ENCODE assay signal across 8 cellular contexts in genomic region chr11:17405232-17406005, GRCh38. TPM values are rescaled to one million over a fixed set of nuclear protein-coding genes. Genes with fewer than 3 reads are reported as not detected.
DNase-seq lines count a peak whose midpoint lies in the region; ATAC-seq, FAIRE-seq and TF ChIP-seq lines count a peak whose summit lies in the region.

No MANE protein-coding gene starts in this region.

- TF ChIP-seq EP300 in stomach (IDR thresholded peaks at IDR 0.05): no peak

- peak; percentile 62 for DNase-seq in H54 (ENCODE audit: insufficient read length, low spot score)
- peak; percentile 78 for DNase-seq in left cardiac atrium
- DNase-seq in stomach: peak; percentile 91
- DNase-seq in 8988T: no peak

- TF ChIP-seq CTCF in stomach (IDR thresholded peaks at IDR 0.05): peak in 3 of 7 experiments; percentile 24 to 40 (median 29)

- H3K4me3 ChIP-seq in ACC112 (ENCODE audit: low read depth, low read length): peak overlapping the region; percentile 54
- no peak overlapping the region for H3K4me3 ChIP-seq in stomach

- H3K27ac ChIP-seq in ACC112 (ENCODE audit: low read depth, low read length) (no peak overlapping the region), stomach (peak overlapping the region; percentile 73 to 89 (median 81))

- peak overlapping the region; percentile 54 for H2AFZ ChIP-seq in ACC112 (ENCODE audit: low read length, unreplicated experiment)

- H3K36me3 ChIP-seq in ACC112 (ENCODE audit: insufficient read depth, low read length) (no peaks in the 10 kb centered on the region), stomach (no peaks in the 10 kb centered on the region)

- ATAC-seq in SK-N-SH treated with all-trans-retinoic acid at 6 μM for 48 hours (peak; percentile 83), left cardiac atrium (peak; percentile 93 to 96), GM21515 (IDR thresholded peaks at IDR 0.05; ENCODE audit: unreplicated experiment) (no peak), GM21528 (IDR thresholded peaks at IDR 0.05; ENCODE audit: low FRiP score, unreplicated experiment) (no peak)

- intact Hi-C loops in left cardiac atrium (cut with DNase I): no loop called here
- intact Hi-C loops in stomach (cut with DNase I; ENCODE audit: low total_unique reads): no loop called here

- TF ChIP-seq POLR2A in H54 (IDR thresholded peaks at IDR 0.05; ENCODE audit: low read depth, low read length) (no peak), stomach (IDR thresholded peaks at IDR 0.05) (peak in 1 of 4 donors; percentile 7)

- FAIRE-seq in H54 (lab: Jason Lieb, UNC): no peak

- H3K9me3 ChIP-seq in stomach: no peaks in the 10 kb centered on the region

- no peaks in the 10 kb centered on the region for H3K27me3 ChIP-seq in ACC112 (ENCODE audit: insufficient read depth, low read length)
- no peaks in the 10 kb centered on the region for H3K27me3 ChIP-seq in stomach

- 32 to 45% (median 36%) methylated on average over 15 of the region's 15 CpGs for WGBS in stomach, 5 donors

- H3K4me1 ChIP-seq in ACC112 (ENCODE audit: control insufficient read depth, insufficient read depth, low read length, unreplicated experiment) (peaks cover 17% of the 10 kb centered on the region), stomach (peaks cover 14 to 31% (median 22%) of the 10 kb centered on the region in 4 donors)

- H3K79me2 ChIP-seq in ACC112 (ENCODE audit: control insufficient read depth, insufficient read depth, low read length, unreplicated experiment): no peaks in the 10 kb centered on the region

TF ChIP-seq in SK-N-SH treated with all-trans-retinoic acid at 6 μM for 48 hours, 23 proteins besides CTCF, POLR2A, EP300 and RAD21:
- TF ChIP-seq TCF4 (CRISPR knock-in tag; IDR thresholded peaks at IDR 0.05; ENCODE audit: borderline replicate concordance) (0 out of 2 replicates have a peak, but pooled peaks have one; percentile 44), CSDC2 (CRISPR knock-in tag; IDR thresholded peaks at IDR 0.05) (no peak)

RNA-seq across cellular contexts. Expression of gene KCNJ11, which starts 17.0 kb away (rescaled TPM):
- 10 to 100 TPM; 11.3 to 21.2 TPM for total RNA-seq in left cardiac atrium
- 10 to 100 TPM in 1 of 5 donors, 1 to 10 TPM in 3, not detected in 1; 1.5 to 22.9 (median 4.7) TPM for total RNA-seq in stomach
- polyA plus RNA-seq in stomach: 10 to 100 TPM in 1 of 3 donors, 1 to 10 TPM in 2; 7.2 to 14.2 (median 7.7) TPM

RNA-seq across cellular contexts. Expression of gene NCR3LG1, which starts 53.8 kb away (rescaled TPM):
- 1 to 10 TPM; 1.9 to 4.2 TPM for total RNA-seq in left cardiac atrium
- total RNA-seq in stomach: 10 to 100 TPM in 1 of 5 donors, 1 to 10 TPM in 3, under 1 TPM in 1; under 0.01 to 13.6 (median 4.2) TPM
- polyA plus RNA-seq in stomach: under 1 TPM in 2 of 3 donors, not detected in 1; 0.25 to 0.37 TPM

Comparison
In these comparisons a context has a peak if more than half of its experiments do, and no peak if none do; other contexts are left out.
1. ATAC-seq: peak in SK-N-SH treated with all-trans-retinoic acid at 6 μM for 48 hours (single experiment) and left cardiac atrium (2 of 2); none in GM21515 (single experiment) and GM21528 (single experiment).